Comparison of ENCODE assay signal across 1 cellular context in genomic region chr20:2559641-2560040, GRCh38.
TF ChIP-seq lines count a peak whose summit lies in the region.

No MANE protein-coding gene starts in this region.

TF ChIP-seq in WTC11, 78 proteins besides CTCF, POLR2A, EP300 and RAD21 (continued from another document):
- TF ChIP-seq, protein P1, sequence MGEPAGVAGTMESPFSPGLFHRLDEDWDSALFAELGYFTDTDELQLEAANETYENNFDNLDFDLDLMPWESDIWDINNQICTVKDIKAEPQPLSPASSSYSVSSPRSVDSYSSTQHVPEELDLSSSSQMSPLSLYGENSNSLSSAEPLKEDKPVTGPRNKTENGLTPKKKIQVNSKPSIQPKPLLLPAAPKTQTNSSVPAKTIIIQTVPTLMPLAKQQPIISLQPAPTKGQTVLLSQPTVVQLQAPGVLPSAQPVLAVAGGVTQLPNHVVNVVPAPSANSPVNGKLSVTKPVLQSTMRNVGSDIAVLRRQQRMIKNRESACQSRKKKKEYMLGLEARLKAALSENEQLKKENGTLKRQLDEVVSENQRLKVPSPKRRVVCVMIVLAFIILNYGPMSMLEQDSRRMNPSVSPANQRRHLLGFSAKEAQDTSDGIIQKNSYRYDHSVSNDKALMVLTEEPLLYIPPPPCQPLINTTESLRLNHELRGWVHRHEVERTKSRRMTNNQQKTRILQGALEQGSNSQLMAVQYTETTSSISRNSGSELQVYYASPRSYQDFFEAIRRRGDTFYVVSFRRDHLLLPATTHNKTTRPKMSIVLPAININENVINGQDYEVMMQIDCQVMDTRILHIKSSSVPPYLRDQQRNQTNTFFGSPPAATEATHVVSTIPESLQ (CRISPR knock-in tag; IDR thresholded peaks at IDR 0.05) = no peak
- TF ChIP-seq NR2C2 (CRISPR knock-in tag; IDR thresholded peaks at IDR 0.05) (no peak), ZNF423 (CRISPR knock-in tag; IDR thresholded peaks at IDR 0.05) (no peak)
